Comparison of ENCODE assay signal across 10 cellular contexts in genomic region chr4:2141762-2142520, GRCh38.
A peak's percentile ranks its signal among the peaks of the same experiment; 100 is the strongest.
DNase-seq lines count a peak whose midpoint lies in the region; ATAC-seq lines count a peak whose summit lies in the region.
"Had no signal": no experiment of that assay in that cellular context is flagged by ENCODE, and none has a peak within 500 bp of the region (broad histone marks: within the 10 kb centered on the region; RNA-seq: fewer than 3 reads in every experiment).

No MANE protein-coding gene starts in this region.

- peak; percentile 34 to 35 for DNase-seq in activated T-cell treated with anti-CD3 and anti-CD28 coated beads, Interleukin-2, amount 50 U/mL, for 48 hours
- DNase-seq in hippocampal formation (lab: John Stamatoyannopoulos, UW) (peak; percentile 53 to 88), DMS 273 treated with DMSO at 0.1 percent for 48 hours (lab: John Stamatoyannopoulos, UW) (no peak), T-helper 9 cell (no peak), dedifferentiated amniotic fluid mesenchymal stem cell (ENCODE audit: extremely low spot score) (no peak)
- DNase-seq in stimulated activated CD8-positive, alpha-beta memory T cell treated with anti-CD3 and anti-CD28 coated beads, Interleukin-4, amount 100 ng/mL, for 48 hours, result peak; percentile 37
- DNase-seq: islet precursor cell, NCI-H2081 had no signal

- ATAC-seq in GM19351 (IDR thresholded peaks at IDR 0.05; ENCODE audit: unreplicated experiment) (peak; percentile 57), HG03135 (IDR thresholded peaks at IDR 0.05; ENCODE audit: unreplicated experiment) (no peak)

Comparison
In these comparisons a context has a peak if more than half of its experiments do, and no peak if none do; other contexts are left out.
1. DNase-seq: peak in activated T-cell treated with anti-CD3 and anti-CD28 coated beads, Interleukin-2, amount 50 U/mL, for 48 hours (2 of 2), hippocampal formation (2 of 2) and stimulated activated CD8-positive, alpha-beta memory T cell treated with anti-CD3 and anti-CD28 coated beads, Interleukin-4, amount 100 ng/mL, for 48 hours (single experiment); none in DMS 273 treated with DMSO at 0.1 percent for 48 hours (single experiment), T-helper 9 cell (single experiment) and dedifferentiated amniotic fluid mesenchymal stem cell (single experiment).